Comparison of ENCODE assay signal across 22 cellular contexts in genomic region chr1:234782821-234783220, GRCh38.
A peak's percentile ranks its signal among the peaks of the same experiment; 100 is the strongest.
DNase-seq lines count a peak whose midpoint lies in the region; ATAC-seq, FAIRE-seq and TF ChIP-seq lines count a peak whose summit lies in the region.
"Had no signal": no experiment of that assay in that cellular context is flagged by ENCODE, and none has a peak within 500 bp of the region (broad histone marks: within the 10 kb centered on the region; RNA-seq: fewer than 3 reads in every experiment).

No MANE protein-coding gene starts in this region.

- H3K36me3 Mint-ChIP-seq in WTC11, result no peaks in the 10 kb centered on the region
- H3K36me3 Mint-ChIP-seq: activated naive CD8-positive, alpha-beta T cell treated with anti-CD3 and anti-CD28 coated beads for 36 hours; brain; CD8-positive, alpha-beta T cell; natural killer cell; stimulated activated naive B cell treated with anti-CD40 and anti-IgM and Interleukin-4, amounts not matched to agents 10 μg/mL and 1 μg/mL and 100 μg/mL, for 72 hours had no signal

- no peaks in the 10 kb centered on the region for H3K9me3 Mint-ChIP-seq in WTC11
- H3K9me3 Mint-ChIP-seq: activated naive CD8-positive, alpha-beta T cell treated with anti-CD3 and anti-CD28 coated beads for 36 hours; brain; CD8-positive, alpha-beta T cell; natural killer cell; stimulated activated naive B cell treated with anti-CD40 and anti-IgM and Interleukin-4, amounts not matched to agents 10 μg/mL and 1 μg/mL and 100 μg/mL, for 72 hours had no signal

- H3K4me3 Mint-ChIP-seq in WTC11, result no peak overlapping the region
- H3K4me3 Mint-ChIP-seq: activated CD4-positive, alpha-beta T cell treated with anti-CD3 and anti-CD28 coated beads for 36 hours; activated naive CD8-positive, alpha-beta T cell treated with anti-CD3 and anti-CD28 coated beads for 36 hours; brain; CD8-positive, alpha-beta T cell; natural killer cell; stimulated activated naive B cell treated with anti-CD40 and anti-IgM and Interleukin-4, amounts not matched to agents 10 μg/mL and 1 μg/mL and 100 μg/mL, for 72 hours had no signal

- H3K27me3 Mint-ChIP-seq in WTC11 (ENCODE audit: low read depth), result no peaks in the 10 kb centered on the region
- H3K27me3 Mint-ChIP-seq: activated CD4-positive, alpha-beta T cell treated with anti-CD3 and anti-CD28 coated beads for 36 hours; activated naive CD8-positive, alpha-beta T cell treated with anti-CD3 and anti-CD28 coated beads for 36 hours; brain; stimulated activated naive B cell treated with anti-CD40 and anti-IgM and Interleukin-4, amounts not matched to agents 10 μg/mL and 1 μg/mL and 100 μg/mL, for 72 hours had no signal

- POLR2A ChIA-PET in WTC11 (lab: Charles Lee), result no interaction called here

- no peak for TF ChIP-seq CTCF in WTC11 (IDR thresholded peaks at IDR 0.05)

- peak; percentile 55 for DNase-seq in activated CD8-positive, alpha-beta memory T cell treated with anti-CD3 and anti-CD28 coated beads for 24 hours
- no peak for DNase-seq in activated CD8-positive, alpha-beta memory T cell treated with anti-CD3 and anti-CD28 coated beads, Interleukin-2, amount 50 U/mL, for 48 hours
- DNase-seq in WTC11 (ENCODE audit: low spot score) (no peak), kidney tubule cell (ENCODE audit: low spot score) (peak; percentile 44), urothelium cell line (ENCODE audit: low spot score) (peak; percentile 14), NCI-H187 treated with DMSO at 0.1 percent for 48 hours (lab: John Stamatoyannopoulos, UW) (no peak), activated gamma-delta T cell treated with Interleukin-2 at 50 U/mL for 16 hours (no peak)
- no peak for DNase-seq in effector CD4-positive, alpha-beta T cell
- DNase-seq: activated CD4-positive, alpha-beta T cell treated with anti-CD3 and anti-CD28 coated beads for 36 hours; activated naive CD8-positive, alpha-beta T cell treated with anti-CD3 and anti-CD28 coated beads for 36 hours; activated T-cell treated with anti-CD3 and anti-CD28 coated beads for 4 hours; cortex of kidney; glutamatergic neuron; mammary epithelial cell; natural killer cell; NCI-H187; NCI-H446; spleen; stimulated activated naive B cell treated with anti-CD40 and anti-IgM and Interleukin-4, amounts not matched to agents 10 μg/mL and 1 μg/mL and 100 μg/mL, for 72 hours; transverse colon had no signal

- ATAC-seq in WTC11, result peak; percentile 11; the same call in 1 of the 2 replicates
- ATAC-seq: activated CD4-positive, alpha-beta T cell treated with anti-CD3 and anti-CD28 coated beads for 36 hours; CD8-positive, alpha-beta T cell; natural killer cell; stimulated activated naive B cell treated with anti-CD40 and anti-IgM and Interleukin-4, amounts not matched to agents 10 μg/mL and 1 μg/mL and 100 μg/mL, for 72 hours had no signal

- H3K27ac Mint-ChIP-seq in WTC11, result no peak overlapping the region
- H3K27ac Mint-ChIP-seq: activated CD4-positive, alpha-beta T cell treated with anti-CD3 and anti-CD28 coated beads for 36 hours; activated naive CD8-positive, alpha-beta T cell treated with anti-CD3 and anti-CD28 coated beads for 36 hours; brain; CD8-positive, alpha-beta T cell; natural killer cell; stimulated activated naive B cell treated with anti-CD40 and anti-IgM and Interleukin-4, amounts not matched to agents 10 μg/mL and 1 μg/mL and 100 μg/mL, for 72 hours had no signal

- CTCF ChIA-PET in WTC11 (lab: Charles Lee), result no interaction called here

- H3K4me1 Mint-ChIP-seq in WTC11, result peaks cover 10% of the 10 kb centered on the region
- H3K4me1 Mint-ChIP-seq: activated CD4-positive, alpha-beta T cell treated with anti-CD3 and anti-CD28 coated beads for 36 hours; activated naive CD8-positive, alpha-beta T cell treated with anti-CD3 and anti-CD28 coated beads for 36 hours; natural killer cell; stimulated activated naive B cell treated with anti-CD40 and anti-IgM and Interleukin-4, amounts not matched to agents 10 μg/mL and 1 μg/mL and 100 μg/mL, for 72 hours had no signal

- FAIRE-seq in urothelium cell line (lab: Jason Lieb, UNC), result no peak

TF ChIP-seq in WTC11, 78 proteins besides CTCF, POLR2A, EP300 and RAD21:
- TF ChIP-seq NFE2L1 (CRISPR knock-in tag; IDR thresholded peaks at IDR 0.05) (peak; percentile 27; the same call in 1 of the 2 replicates), RELA (CRISPR knock-in tag; IDR thresholded peaks at IDR 0.05; ENCODE audit: borderline replicate concordance) (no peak)

Comparison
In these comparisons a context has a peak if more than half of its experiments do, and no peak if none do; other contexts are left out.
1. DNase-seq: peak in activated CD8-positive, alpha-beta memory T cell treated with anti-CD3 and anti-CD28 coated beads for 24 hours (single experiment), kidney tubule cell (single experiment) and urothelium cell line (single experiment); none in activated CD8-positive, alpha-beta memory T cell treated with anti-CD3 and anti-CD28 coated beads, Interleukin-2, amount 50 U/mL, for 48 hours (single experiment), WTC11 (single experiment), NCI-H187 treated with DMSO at 0.1 percent for 48 hours (single experiment), activated gamma-delta T cell treated with Interleukin-2 at 50 U/mL for 16 hours (single experiment) and effector CD4-positive, alpha-beta T cell (single experiment).